ENCODE assay signal across 1 cellular context in genomic region chr1:47442844-47443529, GRCh38.
TF ChIP-seq lines count a peak whose summit lies in the region.

No MANE protein-coding gene starts in this region.

TF ChIP-seq in H1, 55 proteins besides CTCF, POLR2A, EP300 and RAD21:
- TF ChIP-seq JUND (IDR thresholded peaks at IDR 0.05; ENCODE audit: low read length), result no peak
- TF ChIP-seq RNF2 (IDR thresholded peaks at IDR 0.05; ENCODE audit: borderline replicate concordance, low read depth, low read length, missing control alignments, poor library complexity, severe bottlenecking), result peak; percentile 92
- TF ChIP-seq SUZ12 (IDR thresholded peaks at IDR 0.05; ENCODE audit: low read length), result no peak; the same call in 1 of the 2 replicates
- peak; percentile 81; the same call in 1 of the 2 replicates for TF ChIP-seq CBX8 (IDR thresholded peaks at IDR 0.05; ENCODE audit: borderline replicate concordance, low read depth, low read length)
